Comparison of ENCODE assay signal across 8 cellular contexts in the genomic region with DNA sequence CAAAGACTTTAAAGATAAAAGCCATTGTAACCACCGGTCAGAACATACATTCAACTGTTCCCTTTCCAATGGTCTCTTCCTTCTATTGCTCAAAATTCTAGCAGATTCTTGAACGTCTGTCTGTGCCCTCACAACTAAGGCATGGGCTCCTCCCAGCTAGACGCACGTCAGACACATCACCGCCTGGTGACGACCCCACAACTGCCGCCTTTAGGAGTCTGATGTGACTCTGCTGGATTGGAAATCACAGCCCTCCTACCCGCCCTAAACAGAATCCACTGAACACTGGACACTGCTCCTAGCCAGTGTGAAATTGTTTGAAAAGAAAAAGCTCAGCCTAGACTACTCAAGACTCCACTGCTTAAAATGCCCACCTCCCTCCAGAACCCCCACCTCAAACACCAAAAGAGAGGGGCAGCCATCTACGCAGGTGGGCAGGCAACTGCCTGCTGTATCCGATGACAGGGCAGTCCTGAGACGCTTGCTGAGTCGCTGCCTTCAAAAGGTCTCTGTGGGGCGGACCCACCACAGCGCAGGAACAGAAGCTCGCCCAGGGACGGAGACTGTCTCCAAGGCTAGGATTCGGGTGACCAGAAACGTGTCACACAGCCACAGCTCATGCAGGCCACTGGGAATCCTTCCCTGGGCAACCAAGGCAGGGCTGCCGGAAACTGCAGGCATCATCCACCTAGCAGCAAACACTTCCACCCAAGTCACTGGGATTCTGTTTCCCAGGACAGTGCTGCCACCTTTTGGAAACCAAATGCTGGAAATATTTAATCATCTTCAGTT. TPM values are rescaled to one million over a fixed set of nuclear protein-coding genes. Genes with fewer than 3 reads are reported as not detected.
DNase-seq lines count a peak whose midpoint lies in the region; ATAC-seq and TF ChIP-seq lines count a peak whose summit lies in the region.

No MANE protein-coding gene starts in this region.

- H3K9me3 ChIP-seq in NT2/D1 (ENCODE audit: insufficient read depth, low read length), result no peaks in the 10 kb centered on the region
- H3K9me3 ChIP-seq in osteoblast (ENCODE audit: low read depth, low read length), result no peaks in the 10 kb centered on the region

- H3K4me1 Mint-ChIP-seq in T-cell, result peaks cover 7 to 10% (median 8%) of the 10 kb centered on the region in 3 donors

- no peaks in the 10 kb centered on the region for H3K9me3 Mint-ChIP-seq in T-cell

- H3K27me3 ChIP-seq in NT2/D1 (ENCODE audit: insufficient read depth, insufficient read length) (no peaks in the 10 kb centered on the region), osteoblast (ENCODE audit: insufficient read depth, low read length) (no peaks in the 10 kb centered on the region)

- H3K36me3 Mint-ChIP-seq in T-cell, result no peaks in the 10 kb centered on the region

- H3K36me3 ChIP-seq in NT2/D1 (ENCODE audit: insufficient read depth, insufficient read length, low read length) (no peaks in the 10 kb centered on the region), osteoblast (ENCODE audit: insufficient read depth, low read length) (no peaks in the 10 kb centered on the region)

- H3K4me3 ChIP-seq in NT2/D1 (ENCODE audit: insufficient read length, low read depth) (no peak overlapping the region), osteoblast (ENCODE audit: insufficient read depth, low read length) (no peak overlapping the region)

- H3K4me3 Mint-ChIP-seq in T-cell, result no peak overlapping the region

- no peak overlapping the region for H2AFZ ChIP-seq in osteoblast (ENCODE audit: low read length)

- CTCF ChIA-PET in GM10248 (lab: Yijun Ruan, JAX) (interaction anchor here (1.0 to 3.1 kb wide), 10 partner anchors 9 to 438 kb away, joined by 3 to 8 read pairs (median 4); no protein-coding TSS in a partner anchor), T-cell (lab: Charles Lee) (interaction anchor here in 1 of 2 donors (0.6 to 1.1 kb wide), 2 partner anchors 18 to 1006 kb away, joined by 4 to 11 read pairs; no protein-coding TSS in a partner anchor)

- ATAC-seq in T-cell (replicated peaks in 1 of 4) (no peak), GM21825 (IDR thresholded peaks at IDR 0.05; ENCODE audit: unreplicated experiment) (no peak), HG02884 (IDR thresholded peaks at IDR 0.05; ENCODE audit: unreplicated experiment) (no peak)

- H3K79me2 ChIP-seq in osteoblast (ENCODE audit: insufficient read depth, low read length), result no peaks in the 10 kb centered on the region

- TF ChIP-seq CTCF in GM10248 (IDR thresholded peaks at IDR 0.05; ENCODE audit: control extremely low read depth, extremely low read depth, low read depth, missing control alignments), result peak; percentile 27
- TF ChIP-seq CTCF in osteoblast (IDR thresholded peaks at IDR 0.05; ENCODE audit: extremely low read depth, low read depth, low read length), result peak; percentile 53

- H3K9ac ChIP-seq in NT2/D1 (ENCODE audit: insufficient read length, low read depth), result no peak overlapping the region

- H3K4me1 ChIP-seq in NT2/D1 (ENCODE audit: insufficient read depth, insufficient read length) (peaks cover 20% of the 10 kb centered on the region), osteoblast (ENCODE audit: insufficient read depth, low read length) (no peaks in the 10 kb centered on the region)

- H3K27me3 Mint-ChIP-seq in T-cell, result peaks cover 0 to 14% of the 10 kb centered on the region in 2 donors

- H3K4me2 ChIP-seq in osteoblast (ENCODE audit: insufficient read depth, low read length), result peak overlapping the region; percentile 24

- POLR2A ChIA-PET in GM10248 (lab: Yijun Ruan, JAX) (no interaction called here), T-cell (lab: Charles Lee) (no interaction called here)

- H4K20me1 ChIP-seq in osteoblast (ENCODE audit: insufficient read depth, low read length), result peaks cover 3% of the 10 kb centered on the region

- no peak overlapping the region for H3K27ac Mint-ChIP-seq in T-cell

- DNase-seq in GM10248 (ENCODE audit: extremely low spot score) (no peak), NT2/D1 (ENCODE audit: low read depth, low spot score) (peak; percentile 50), fibroblast of gingiva (ENCODE audit: low read depth) (peak; percentile 52), osteoblast (ENCODE audit: insufficient read length, low spot score, missing footprints) (peak; percentile 87), T-cell (no peak), NCI-H2196 treated with DMSO at 0.1 percent for 48 hours (lab: John Stamatoyannopoulos, UW; ENCODE audit: unreplicated experiment) (no peak)

- no peak overlapping the region for H3K27ac ChIP-seq in osteoblast (ENCODE audit: low read depth, low read length)

RNA-seq across cellular contexts. Expression of a gene that starts 34.7 kb away (rescaled TPM):
- 42.3 and 44.5 TPM in 2 replicates for total RNA-seq in osteoblast
- 1 to 10 TPM in 1 of 5 donors, under 1 TPM in 3, not detected in 1; 0.38 to 1.1 (median 0.46) TPM for total RNA-seq in T-cell

Comparison
In these comparisons a context has a peak if more than half of its experiments do, and no peak if none do; other contexts are left out.
1. DNase-seq: peak in NT2/D1 (single experiment), fibroblast of gingiva (single experiment) and osteoblast (single experiment); none in GM10248 (single experiment), T-cell (0 of 34) and NCI-H2196 treated with DMSO at 0.1 percent for 48 hours (single experiment).
2. RNA of a gene that starts 34.7 kb away (total RNA-seq): 42.3 to 44.5 TPM in osteoblast; 0.38 to 1.1 TPM in T-cell; every median in the first group is over 10 times any median in the second.